Comparison of ENCODE assay signal across 8 cellular contexts in genomic region chr19:4870025-4870700, GRCh38.
A peak's percentile ranks its signal among the peaks of the same experiment; 100 is the strongest.
DNase-seq lines count a peak whose midpoint lies in the region; ATAC-seq and TF ChIP-seq lines count a peak whose summit lies in the region.
"Had no signal": no experiment of that assay in that cellular context is flagged by ENCODE, and none has a peak within 500 bp of the region (broad histone marks: within the 10 kb centered on the region; RNA-seq: fewer than 3 reads in every experiment).

No MANE protein-coding gene starts in this region.

- no peak for ATAC-seq in HG02763 (IDR thresholded peaks at IDR 0.05; ENCODE audit: unreplicated experiment)

- H3K9me3 ChIP-seq in neutrophil: no peaks in the 10 kb centered on the region

- H3K4me1 ChIP-seq in neutrophil (ENCODE audit: control insufficient read depth in 1 of 2, insufficient read depth in 1 of 2, low read depth in 1 of 2, low read length in 1 of 2): peaks cover 20 to 23% of the 10 kb centered on the region in 2 experiments

- no peak overlapping the region for H3K4me3 ChIP-seq in choroid plexus epithelial cell (ENCODE audit: low read depth, low read length)
- no peak overlapping the region for H3K4me3 ChIP-seq in neutrophil (ENCODE audit: low read depth in 1 of 2, low read length in 1 of 2)

- H3K27ac ChIP-seq in neutrophil: peak overlapping the region; percentile 27

- H3K27me3 ChIP-seq in neutrophil: no peaks in the 10 kb centered on the region

- no peak for TF ChIP-seq CTCF in choroid plexus epithelial cell (conservative IDR thresholded peaks at IDR 0.05; ENCODE audit: low read depth, low read length)
- TF ChIP-seq CTCF in neutrophil (IDR thresholded peaks at IDR 0.05): no peak

- no peaks in the 10 kb centered on the region for H3K36me3 ChIP-seq in neutrophil

- DNase-seq in GM04504 (ENCODE audit: low read depth) (peak; percentile 85), NOMO-1 treated with dmso at 0.1 percent for 144 hours (lab: John Stamatoyannopoulos, UW; ENCODE audit: unreplicated experiment) (peak; percentile 90), choroid plexus epithelial cell (ENCODE audit: low read depth) (peak; percentile 93), NCI-H2196 treated with DMSO at 0.1 percent for 48 hours (lab: John Stamatoyannopoulos, UW; ENCODE audit: unreplicated experiment) (no peak), midbrain (lab: John Stamatoyannopoulos, UW) (no peak)
- DNase-seq: naive B cell had no signal

Comparison
In these comparisons a context has a peak if more than half of its experiments do, and no peak if none do; other contexts are left out.
1. DNase-seq: peak in GM04504 (single experiment), NOMO-1 treated with dmso at 0.1 percent for 144 hours (single experiment) and choroid plexus epithelial cell (single experiment); none in NCI-H2196 treated with DMSO at 0.1 percent for 48 hours (single experiment) and midbrain (single experiment).